Comparison of ENCODE assay signal across 8 cellular contexts in the genomic region with DNA sequence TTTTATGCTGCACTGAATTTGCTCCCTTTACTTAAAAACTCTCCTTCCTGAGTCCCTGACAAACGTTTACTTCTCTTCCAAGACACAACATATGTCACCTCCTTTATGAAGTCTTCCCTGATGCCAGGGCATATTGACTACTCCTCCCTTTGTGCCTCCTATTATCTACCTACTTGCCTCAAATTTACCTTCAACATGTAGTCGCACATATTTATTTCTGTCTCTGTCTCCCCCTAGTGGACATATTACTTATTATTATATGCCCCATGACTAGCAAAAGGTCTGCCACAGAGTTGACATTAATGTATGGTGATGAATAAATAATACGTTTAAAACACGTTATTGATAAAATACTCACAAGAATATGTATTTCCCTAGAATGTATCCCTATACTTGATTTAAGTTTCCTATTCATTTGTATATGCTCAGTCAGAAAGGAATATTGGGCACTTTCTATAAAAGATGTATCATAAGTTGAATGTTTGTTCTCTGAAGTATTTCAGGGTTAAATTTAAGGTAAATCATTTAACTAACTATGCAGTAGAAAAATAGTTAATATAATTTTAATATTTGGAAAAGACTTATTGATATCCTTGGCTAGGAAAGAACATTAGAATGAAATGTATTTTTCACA.
DNase-seq lines count a peak whose midpoint lies in the region; ATAC-seq and TF ChIP-seq lines count a peak whose summit lies in the region.

No MANE protein-coding gene starts in this region.

- H3K27ac Mint-ChIP-seq in neural progenitor cell, result no peak overlapping the region
- H3K27ac Mint-ChIP-seq in activated naive CD4-positive, alpha-beta T cell treated with anti-CD3 and anti-CD28 coated beads, Interleukin-2, amount 50 U/mL, for 72 hours, result no peak overlapping the region
- no peak overlapping the region for H3K27ac Mint-ChIP-seq in activated CD4-positive, alpha-beta T cell treated with anti-CD3 and anti-CD28 coated beads, Interleukin-2, amount 10 ng/mL, durations not matched to agents 24 days and 14 days

- no peak overlapping the region for H3K9ac ChIP-seq in neural progenitor cell

- no peaks in the 10 kb centered on the region for H3K27me3 ChIP-seq in neural progenitor cell

- no peaks in the 10 kb centered on the region for H3K36me3 Mint-ChIP-seq in neural progenitor cell
- H3K36me3 Mint-ChIP-seq in activated naive CD4-positive, alpha-beta T cell treated with anti-CD3 and anti-CD28 coated beads, Interleukin-2, amount 50 U/mL, for 72 hours, result no peaks in the 10 kb centered on the region
- no peaks in the 10 kb centered on the region for H3K36me3 Mint-ChIP-seq in activated CD4-positive, alpha-beta T cell treated with anti-CD3 and anti-CD28 coated beads, Interleukin-2, amount 10 ng/mL, durations not matched to agents 24 days and 14 days (ENCODE audit: low read depth)

- H3K4me2 ChIP-seq in neural progenitor cell, result no peak overlapping the region

- H3K4me1 Mint-ChIP-seq in neural progenitor cell, result no peaks in the 10 kb centered on the region
- H3K4me1 Mint-ChIP-seq in activated CD4-positive, alpha-beta T cell treated with anti-CD3 and anti-CD28 coated beads, Interleukin-2, amount 10 ng/mL, durations not matched to agents 24 days and 14 days, result no peaks in the 10 kb centered on the region

- H3K36me3 ChIP-seq in neural progenitor cell, result no peaks in the 10 kb centered on the region

- H3F3A ChIP-seq in neural progenitor cell (ENCODE audit: low read depth), result no peaks in the 10 kb centered on the region

- H4K20me1 ChIP-seq in neural progenitor cell (ENCODE audit: low read depth), result no peaks in the 10 kb centered on the region

- no peaks in the 10 kb centered on the region for H3K9me3 ChIP-seq in neural progenitor cell (ENCODE audit: low read depth)

- ATAC-seq in GM21515 (IDR thresholded peaks at IDR 0.05; ENCODE audit: unreplicated experiment), result peak; percentile 93
- ATAC-seq in activated naive CD4-positive, alpha-beta T cell treated with anti-CD3 and anti-CD28 coated beads, Interleukin-2, amount 50 U/mL, for 72 hours, result no peak

- H3K9me3 Mint-ChIP-seq in neural progenitor cell, result no peaks in the 10 kb centered on the region
- H3K9me3 Mint-ChIP-seq in activated naive CD4-positive, alpha-beta T cell treated with anti-CD3 and anti-CD28 coated beads, Interleukin-2, amount 50 U/mL, for 72 hours, result peaks cover 0 to 8% of the 10 kb centered on the region in 2 donors
- H3K9me3 Mint-ChIP-seq in activated CD4-positive, alpha-beta T cell treated with anti-CD3 and anti-CD28 coated beads, Interleukin-2, amount 10 ng/mL, durations not matched to agents 24 days and 14 days, result no peaks in the 10 kb centered on the region

- intact Hi-C loops in activated CD4-positive, alpha-beta T cell treated with anti-CD3 and anti-CD28 coated beads, Interleukin-2, amount 10 ng/mL, durations not matched to agents 24 days and 14 days (cut with micrococcal nuclease), result loop anchor here (2.0 kb wide), 1 partner anchor 321 kb away; no protein-coding TSS in a partner anchor

- peak; percentile 1 for DNase-seq in Daoy (ENCODE audit: low read depth)
- DNase-seq in HT-29 (ENCODE audit: low spot score), result peak; percentile 80
- peak; percentile 23 for DNase-seq in NOMO-1 treated with DMSO at 0.1 percent for 48 hours (lab: John Stamatoyannopoulos, UW; ENCODE audit: unreplicated experiment)
- peak; percentile 16 to 43 for DNase-seq in dermis microvascular lymphatic vessel endothelial cell (ENCODE audit: low read depth in 2 of 2)
- DNase-seq in neural progenitor cell (ENCODE audit: low spot score), result peak; percentile 75
- DNase-seq in activated naive CD4-positive, alpha-beta T cell treated with anti-CD3 and anti-CD28 coated beads, Interleukin-2, amount 50 U/mL, for 72 hours (ENCODE audit: low spot score in 2 of 2), result no peak
- no peak for DNase-seq in activated CD4-positive, alpha-beta T cell treated with anti-CD3 and anti-CD28 coated beads, Interleukin-2, amount 10 ng/mL, durations not matched to agents 24 days and 14 days

- peak; percentile 83 for TF ChIP-seq CTCF in neural progenitor cell (IDR thresholded peaks at IDR 0.05)

- H3K4me3 Mint-ChIP-seq in neural progenitor cell, result no peak overlapping the region
- no peak overlapping the region for H3K4me3 Mint-ChIP-seq in activated CD4-positive, alpha-beta T cell treated with anti-CD3 and anti-CD28 coated beads, Interleukin-2, amount 10 ng/mL, durations not matched to agents 24 days and 14 days

- no peak overlapping the region for H3K27ac ChIP-seq in neural progenitor cell

- peaks cover 8% of the 10 kb centered on the region for H3K4me1 ChIP-seq in neural progenitor cell

- H3K27me3 Mint-ChIP-seq in neural progenitor cell (ENCODE audit: insufficient read depth, low read depth), result no peaks in the 10 kb centered on the region
- H3K27me3 Mint-ChIP-seq in activated CD4-positive, alpha-beta T cell treated with anti-CD3 and anti-CD28 coated beads, Interleukin-2, amount 10 ng/mL, durations not matched to agents 24 days and 14 days, result no peaks in the 10 kb centered on the region

- H3K4me3 ChIP-seq in neural progenitor cell, result no peak overlapping the region

- H2AFZ ChIP-seq in neural progenitor cell (replicated peaks), result no peak overlapping the region

- H3K79me2 ChIP-seq in neural progenitor cell (ENCODE audit: low read depth), result no peaks in the 10 kb centered on the region

Comparison
In these comparisons a context has a peak if more than half of its experiments do, and no peak if none do; other contexts are left out.
1. DNase-seq: peak in Daoy (single experiment), HT-29 (single experiment), NOMO-1 treated with DMSO at 0.1 percent for 48 hours (single experiment), dermis microvascular lymphatic vessel endothelial cell (2 of 2) and neural progenitor cell (single experiment); none in activated naive CD4-positive, alpha-beta T cell treated with anti-CD3 and anti-CD28 coated beads, Interleukin-2, amount 50 U/mL, for 72 hours (0 of 2) and activated CD4-positive, alpha-beta T cell treated with anti-CD3 and anti-CD28 coated beads, Interleukin-2, amount 10 ng/mL, durations not matched to agents 24 days and 14 days (single experiment).